12 cellular contexts compared by ENCODE assay signal in the genomic region with DNA sequence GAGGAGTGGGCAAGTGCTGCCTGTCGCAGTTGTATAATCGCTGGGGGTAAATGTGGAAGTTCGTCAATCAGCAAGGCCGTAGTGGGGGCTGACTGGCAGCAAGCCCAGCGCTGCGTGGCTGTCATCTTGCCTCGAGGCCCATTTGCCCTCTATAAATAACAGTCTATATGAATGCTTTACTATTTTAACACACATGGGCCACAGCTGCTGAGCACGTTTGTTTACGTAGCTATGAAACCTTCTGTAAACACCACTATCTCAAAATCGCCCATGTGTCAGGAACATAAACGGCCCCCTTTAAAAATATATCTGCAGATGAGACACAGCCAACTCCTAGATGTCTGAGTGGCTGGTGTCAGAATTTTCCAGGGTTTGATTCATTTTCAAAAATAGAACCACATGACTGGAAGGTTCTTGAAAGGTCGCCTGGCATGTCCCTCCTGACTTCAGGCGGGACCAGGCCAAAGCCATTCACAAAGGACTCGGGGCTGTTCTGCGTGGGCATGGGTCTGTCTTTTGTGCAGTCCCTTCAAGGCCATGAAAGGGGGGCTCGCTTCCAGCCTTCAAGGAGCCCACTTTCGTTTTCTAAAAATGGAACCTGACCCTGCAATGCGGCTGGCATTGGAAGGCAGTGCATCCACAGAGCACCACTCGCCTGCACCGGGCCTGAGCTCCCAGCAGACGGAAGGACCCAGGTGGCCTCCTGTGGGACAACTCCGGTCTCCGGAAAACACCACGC.
DNase-seq lines count a peak whose midpoint lies in the region; TF ChIP-seq lines count a peak whose summit lies in the region.
"Had no signal": no experiment of that assay in that cellular context is flagged by ENCODE, and none has a peak within 500 bp of the region (broad histone marks: within the 10 kb centered on the region; RNA-seq: fewer than 3 reads in every experiment).

No MANE protein-coding gene starts in this region.

- 44% methylated on average over 20 of the region's 24 CpGs for WGBS in suprapubic skin

- no peaks in the 10 kb centered on the region for H3K36me3 Mint-ChIP-seq in mesothelial cell of epicardium
- H3K36me3 Mint-ChIP-seq: type B pancreatic cell had no signal

- peaks cover 10% of the 10 kb centered on the region for H3K9me3 Mint-ChIP-seq in mesothelial cell of epicardium
- H3K9me3 Mint-ChIP-seq: activated CD4-positive, alpha-beta T cell treated with anti-CD3 and anti-CD28 coated beads, Interleukin-2, amount 10 ng/mL, durations not matched to agents 24 days and 14 days; type B pancreatic cell had no signal

- peak overlapping the region; percentile 50 for H3K27ac ChIP-seq in cingulate gyrus (ENCODE audit: low read depth, low read length)
- H3K27ac ChIP-seq in suprapubic skin, result no peak overlapping the region

- peak overlapping the region; percentile 55 for H3K27ac Mint-ChIP-seq in mesothelial cell of epicardium
- H3K27ac Mint-ChIP-seq: activated CD4-positive, alpha-beta T cell treated with anti-CD3 and anti-CD28 coated beads, Interleukin-2, amount 10 ng/mL, durations not matched to agents 24 days and 14 days; type B pancreatic cell had no signal

- TF ChIP-seq CTCF in mesothelial cell of epicardium (IDR thresholded peaks at IDR 0.05; ENCODE audit: unreplicated experiment) (no peak), suprapubic skin (IDR thresholded peaks at IDR 0.05) (no peak)

- no peak for TF ChIP-seq EP300 in suprapubic skin (IDR thresholded peaks at IDR 0.05)

- peaks cover 3% of the 10 kb centered on the region for H3K27me3 ChIP-seq in suprapubic skin

- H3K4me3 ChIP-seq in suprapubic skin, result no peak overlapping the region

- no peaks in the 10 kb centered on the region for H3K4me1 ChIP-seq in suprapubic skin

- TF ChIP-seq POLR2A in suprapubic skin (IDR thresholded peaks at IDR 0.05), result no peak

- peaks cover 19% of the 10 kb centered on the region for H3K27me3 Mint-ChIP-seq in mesothelial cell of epicardium (ENCODE audit: low read depth)

- peak; percentile 21 for DNase-seq in EL
- peak; percentile 86 for DNase-seq in NCI-H1694 treated with DMSO at 0.1 percent for 48 hours (lab: John Stamatoyannopoulos, UW)
- no peak for DNase-seq in mesothelial cell of epicardium (ENCODE audit: low spot score in 2 of 2, unreplicated experiment in 2 of 2)
- no peak for DNase-seq in amniotic stem cell (lab: John Stamatoyannopoulos, UW)
- DNase-seq in suprapubic skin (ENCODE audit: low spot score in 2 of 2), result no peak
- DNase-seq in activated CD8-positive, alpha-beta memory T cell treated with anti-CD3 and anti-CD28 coated beads, Interleukin-2, amount 50 U/mL, for 48 hours, result no peak
- DNase-seq in HUDEP-2 (lab: John Stamatoyannopoulos, UW; ENCODE audit: unreplicated experiment in 76 of 76), result no peak
- DNase-seq: activated CD4-positive, alpha-beta T cell treated with anti-CD3 and anti-CD28 coated beads, Interleukin-2, amount 10 ng/mL, durations not matched to agents 24 days and 14 days; activated naive CD4-positive, alpha-beta T cell treated with Interleukin-2 at 50 U/mL for 16 hours; hippocampal formation had no signal

- H3K4me1 Mint-ChIP-seq in mesothelial cell of epicardium, result peaks cover 26% of the 10 kb centered on the region
- H3K4me1 Mint-ChIP-seq: activated CD4-positive, alpha-beta T cell treated with anti-CD3 and anti-CD28 coated beads, Interleukin-2, amount 10 ng/mL, durations not matched to agents 24 days and 14 days had no signal

- H3K9me3 ChIP-seq in suprapubic skin, result no peaks in the 10 kb centered on the region

- no peak overlapping the region for H3K4me3 Mint-ChIP-seq in mesothelial cell of epicardium
- H3K4me3 Mint-ChIP-seq: activated CD4-positive, alpha-beta T cell treated with anti-CD3 and anti-CD28 coated beads, Interleukin-2, amount 10 ng/mL, durations not matched to agents 24 days and 14 days had no signal

- no peaks in the 10 kb centered on the region for H3K36me3 ChIP-seq in suprapubic skin

Comparison
In these comparisons a context has a peak if more than half of its experiments do, and no peak if none do; other contexts are left out.
1. DNase-seq: peak in EL (single experiment) and NCI-H1694 treated with DMSO at 0.1 percent for 48 hours (single experiment); none in mesothelial cell of epicardium (0 of 2), amniotic stem cell (single experiment), suprapubic skin (0 of 2), activated CD8-positive, alpha-beta memory T cell treated with anti-CD3 and anti-CD28 coated beads, Interleukin-2, amount 50 U/mL, for 48 hours (single experiment) and HUDEP-2 (0 of 76).